27 cellular contexts compared by ENCODE assay signal in genomic region chr20:750801-751200, GRCh38. TPM values are rescaled to one million over a fixed set of nuclear protein-coding genes. Genes with fewer than 3 reads are reported as not detected.
DNase-seq lines count a peak whose midpoint lies in the region; ATAC-seq, FAIRE-seq and TF ChIP-seq lines count a peak whose summit lies in the region.
"Had no signal": no experiment of that assay in that cellular context is flagged by ENCODE, and none has a peak within 500 bp of the region (broad histone marks: within the 10 kb centered on the region; RNA-seq: fewer than 3 reads in every experiment).

No MANE protein-coding gene starts in this region.

- no peak for TF ChIP-seq CTCF in GM12878 (IDR thresholded peaks at IDR 0.05 in 2 of 3, conservative IDR thresholded peaks at IDR 0.05 in 1 of 3; ENCODE audit: control insufficient read depth in 2 of 3, extremely low read depth in 1 of 3, insufficient read depth in 1 of 3, low read depth in 3 of 3, low read length in 3 of 3)
- no peak for TF ChIP-seq CTCF in adrenal gland (IDR thresholded peaks at IDR 0.05)

- H3K4me3 ChIP-seq in GM12878: no peak overlapping the region
- no peak overlapping the region for H3K4me3 ChIP-seq in adrenal gland
- H3K4me3 ChIP-seq: PC-9, smooth muscle cell, upper lobe of left lung had no signal

- DNase-seq in Caki2 (ENCODE audit: low read depth) (peak; percentile 28), LoVo (ENCODE audit: low spot score) (peak; percentile 33), GM12878 (ENCODE audit: low read depth, low spot score) (no peak), left kidney (ENCODE audit: low read depth, low spot score) (peak; percentile 41), adrenal gland (no peak), GM12892 (ENCODE audit: insufficient read length) (no peak)
- no peak for DNase-seq in stimulated activated CD4-positive, alpha-beta T cell treated with anti-CD3 and anti-CD28 coated beads, Interleukin-15, amount 100 ng/mL, for 24 hours
- DNase-seq: activated CD4-positive, alpha-beta T cell treated with anti-CD3 and anti-CD28 coated beads, Interleukin-2, amount 10 ng/mL, durations not matched to agents 24 days and 14 days; activated naive CD8-positive, alpha-beta T cell treated with anti-CD3 and anti-CD28 coated beads, Interleukin-2, amount 50 U/mL, for 24 hours; activated T-cell treated with anti-CD3 and anti-CD28 coated beads, Interleukin-2, amount 50 U/mL, for 24 hours; CD4-positive, alpha-beta T cell; naive thymus-derived CD8-positive, alpha-beta T cell; NCI-H146; NCI-H510A treated with DMSO at 0.1 percent for 48 hours; NK-92 treated with Interleukin-12 subunit alpha and Interleukin-12 subunit beta, amount 100 ng/mL, for 24 hours; PC-9; SHP77 treated with DMSO at 0.1 percent for 48 hours; stimulated activated CD4-positive, alpha-beta T cell treated with anti-CD3 and anti-CD28 coated beads, Interleukin-2, amount 100 ng/mL, for 48 hours; T-helper 9 cell; upper lobe of left lung; WERI-Rb-1 had no signal

- no peak overlapping the region for H3K9ac ChIP-seq in GM12878 (ENCODE audit: control insufficient read depth, insufficient read depth, low read length)

- intact Hi-C loops in GM12878 (cut with micrococcal nuclease; ENCODE audit: unreplicated experiment) (no loop called here), adrenal gland (cut with DNase I) (no loop called here)

- H3K4me1 ChIP-seq in GM12878 (ENCODE audit: control insufficient read depth, insufficient read depth, low read length) (no peaks in the 10 kb centered on the region), adrenal gland (replicated peaks in 1 of 2) (no peaks in the 10 kb centered on the region)
- H3K4me1 ChIP-seq: upper lobe of left lung had no signal

- FAIRE-seq in GM12878 (lab: Jason Lieb, UNC) (no peak), GM12892 (lab: Jason Lieb, UNC) (no peak)
- FAIRE-seq: endometrium, H54, islet of Langerhans had no signal

- BruUV-seq in GM12878 (replicated peaks; lab: Mats Ljungman, UMichigan): no TSS peak

- H3K36me3 ChIP-seq in GM12878 (ENCODE audit: control insufficient read depth in 2 of 2, insufficient read depth in 2 of 2, low read length in 1 of 2) (no peaks in the 10 kb centered on the region), adrenal gland (replicated peaks in 1 of 2) (no peaks in the 10 kb centered on the region)
- H3K36me3 ChIP-seq: upper lobe of left lung, WERI-Rb-1 had no signal

- no peak overlapping the region for H2AFZ ChIP-seq in GM12878 (ENCODE audit: control insufficient read depth, low read depth, low read length)
- H2AFZ ChIP-seq: PC-9 had no signal

- RAD21 ChIA-PET in GM12878 (lab: Charles Lee; ENCODE audit: unreplicated experiment): no interaction called here

- peaks cover 2% of the 10 kb centered on the region; the same call in 1 of the 3 replicates for H3K9me3 ChIP-seq in GM12878 (replicated peaks; ENCODE audit: control insufficient read depth, insufficient read depth, low read length)
- H3K9me3 ChIP-seq in adrenal gland (replicated peaks in 1 of 3): no peaks in the 10 kb centered on the region

- 25% methylated on average over 3 of the region's 3 CpGs for WGBS in GM12878 (ENCODE audit: insufficient coverage, insufficient replicate concordance, low lambda C conversion rate, missing lambda C conversion rate)
- WGBS in adrenal gland, 4 donors: 60 to 81% (median 79%) methylated on average over 2 to 3 of the region's 3 CpGs

- CTCF ChIA-PET in GM12878 (lab: Yijun Ruan, JAX): interaction anchor here (1.5 kb wide), 1 partner anchor 12 kb away, joined by 4 read pairs; no protein-coding TSS in a partner anchor

- in situ Hi-C loops in Caki2 (cut with HindIII; ENCODE audit: low pct_unique_long_range_greater_than_20kb, low sequenced_read_pairs) (no loop called here), GM12878 (cut with MboI) (no loop called here)

- no peak for TF ChIP-seq POLR2A in GM12878 (IDR thresholded peaks at IDR 0.05; ENCODE audit: low read depth, low read length)
- no peak for TF ChIP-seq POLR2A in adrenal gland (IDR thresholded peaks at IDR 0.05)
- no peak for TF ChIP-seq POLR2A in GM12892 (IDR thresholded peaks at IDR 0.05; ENCODE audit: low read depth, low read length)

- H3K27me3 ChIP-seq in GM12878 (replicated peaks in 1 of 2; ENCODE audit: control insufficient read depth in 2 of 2, insufficient read depth in 2 of 2, low read length in 1 of 2) (no peaks in the 10 kb centered on the region; a peak in 1 of 4 replicates), adrenal gland (peaks cover 3% of the 10 kb centered on the region)
- H3K27me3 ChIP-seq: upper lobe of left lung had no signal

- no peak for TF ChIP-seq RAD21 in GM12878 (IDR thresholded peaks at IDR 0.05; ENCODE audit: insufficient read depth, low read depth, low read length)

- no peaks in the 10 kb centered on the region for H3K79me2 ChIP-seq in GM12878 (ENCODE audit: control insufficient read depth, insufficient read depth, low read length)

- ATAC-seq in GM12878 (no peak), GM18858 (IDR thresholded peaks at IDR 0.05; ENCODE audit: unreplicated experiment) (no peak)
- ATAC-seq: activated naive CD8-positive, alpha-beta T cell treated with anti-CD3 and anti-CD28 coated beads, Interleukin-2, amount 50 U/mL, for 24 hours; naive thymus-derived CD8-positive, alpha-beta T cell had no signal

- no peaks in the 10 kb centered on the region for H4K20me1 ChIP-seq in GM12878 (ENCODE audit: control insufficient read depth, insufficient read depth)

- SMC1A ChIA-PET in GM12878 (lab: Charles Lee; ENCODE audit: uncharacterized antibody, unreplicated experiment): interaction anchor here (1.5 kb wide), 1 partner anchor 11 kb away, joined by 4 read pairs; no protein-coding TSS in a partner anchor

- H3K4me2 ChIP-seq in GM12878 (ENCODE audit: control insufficient read depth, insufficient read depth): no peak overlapping the region
- H3K4me2 ChIP-seq: PC-9, smooth muscle cell had no signal

- no peak for TF ChIP-seq EP300 in GM12878 (IDR thresholded peaks at IDR 0.05; ENCODE audit: borderline replicate concordance in 1 of 2, control insufficient read depth in 1 of 2, low read depth in 2 of 2, low read length in 2 of 2)

- POLR2A ChIA-PET in GM12878 (lab: Charles Lee): no interaction called here

- H3K27ac ChIP-seq in GM12878 (ENCODE audit: control insufficient read depth, insufficient read depth) (no peak overlapping the region), adrenal gland (no peak overlapping the region)
- H3K27ac ChIP-seq: PC-9, upper lobe of left lung, WERI-Rb-1 had no signal

TF ChIP-seq in GM12878, 131 proteins besides CTCF, POLR2A, EP300 and RAD21 (continues in another document):
- TF ChIP-seq BCLAF1 (IDR thresholded peaks at IDR 0.05): no peak
- TF ChIP-seq JUND (IDR thresholded peaks at IDR 0.05; ENCODE audit: low read depth, low read length): no peak

RNA-seq across cellular contexts. Expression of gene SLC52A3, which starts 17.5 kb away (rescaled TPM):
- total RNA-seq in Caki2 (2014; rRNA removed; shearing (Covaris generic); ENCODE audit: low replicate concordance): 3.6 and 6.5 TPM in 2 replicates
- total RNA-seq in GM12878 (2013; cell fraction: nucleolus; rRNA removed): not detected in 2 replicates
- total RNA-seq in GM12878 (2014; rRNA removed) (not detected in 2 replicates), GM12878 (2014; rRNA removed; fragmentation: Illumina TruSeq; extraction: Trizol) (not detected in 2 replicates), GM12878 (2021) (not detected in 2 replicates), adrenal gland (1 to 10 TPM in 1 of 8 donors, under 1 TPM in 6, not detected in 1; 0.15 to 1.2 (median 0.27) TPM)
- polyA plus RNA-seq in GM12878 (2011; ENCODE audit: low read depth): not detected
- polyA plus RNA-seq in GM12878 (2011; rRNA removed) (not detected in 2 replicates), GM12878 (2014; fragmentation: Illumina TruSeq; extraction: Trizol) (not detected in 2 replicates), GM12878 (2014; fragmentation: Nextera tagmentation; extraction: Ambion mirVana) (not detected), GM12878 (2014; rRNA removed) (not detected in 2 replicates), GM12878 (2016; fragmentation: Nextera tagmentation; extraction: Ambion mirVana) (not detected), adrenal gland (under 1 TPM; 0.05 to 0.88 (median 0.16) TPM)
- polyA plus RNA-seq in GM12878 (2011; cell fraction: cytosol; rRNA removed): not detected in 2 replicates
- not detected in 2 replicates for polyA plus RNA-seq in GM12878 (2011; cell fraction: nucleus; rRNA removed)
- polyA plus RNA-seq in GM12878 (2012): not detected in 2 replicates
- polyA minus RNA-seq in GM12878 (2011; rRNA and poly(A)+ RNA removed): not detected in 2 replicates
- not detected in 2 replicates for polyA minus RNA-seq in GM12878 (2011; cell fraction: cytosol; rRNA and poly(A)+ RNA removed)
- not detected in 2 replicates for polyA minus RNA-seq in GM12878 (2011; cell fraction: nucleus; rRNA and poly(A)+ RNA removed)
- not detected for polyA plus RNA-seq in GM12892 (2012; ENCODE audit: missing spikeins)
- total RNA-seq: activated CD4-positive, alpha-beta T cell treated with anti-CD3 and anti-CD28 coated beads, Interleukin-2, amount 10 ng/mL, durations not matched to agents 24 days and 14 days; CD4-positive, alpha-beta T cell; pulmonary artery endothelial cell had no signal
- polyA plus RNA-seq: smooth muscle cell had no signal

Comparison
In these comparisons a context has a peak if more than half of its experiments do, and no peak if none do; other contexts are left out.
1. DNase-seq: peak in Caki2 (single experiment), LoVo (single experiment) and left kidney (single experiment); none in GM12878 (single experiment), adrenal gland (0 of 7), stimulated activated CD4-positive, alpha-beta T cell treated with anti-CD3 and anti-CD28 coated beads, Interleukin-15, amount 100 ng/mL, for 24 hours (single experiment) and GM12892 (single experiment).